ENCODE assay signal across 8 cellular contexts in the genomic region with DNA sequence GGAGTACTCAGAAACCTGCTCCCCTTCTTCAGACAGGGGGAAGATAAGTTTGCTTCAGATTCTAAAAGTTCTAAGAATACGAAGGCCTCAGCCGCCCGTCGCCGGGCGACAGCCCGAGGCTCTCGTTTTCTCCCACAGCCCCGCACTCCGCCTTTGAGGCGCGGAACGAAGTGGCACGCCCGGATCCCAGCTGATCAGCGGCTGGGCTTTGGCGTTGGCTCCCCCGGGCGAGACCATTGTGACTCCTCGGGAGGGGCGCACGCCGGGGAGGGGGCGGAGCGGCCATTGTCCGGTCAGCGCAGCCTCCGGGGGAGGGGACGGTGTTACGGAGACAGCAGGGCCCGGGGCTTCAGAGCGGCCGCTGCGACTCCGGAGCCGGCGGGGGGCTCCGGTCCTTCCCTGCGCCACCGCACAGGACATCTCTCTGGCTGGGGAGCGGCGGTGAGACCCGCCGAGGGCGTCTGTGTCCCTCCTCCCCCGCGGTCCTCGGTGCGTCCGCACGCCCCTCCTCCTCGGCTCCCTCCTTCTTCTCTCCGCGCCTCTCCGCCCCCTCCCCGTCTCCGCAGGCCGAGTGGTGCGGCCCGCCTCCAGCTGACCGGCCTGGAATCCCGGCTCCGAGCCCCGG. TPM values are rescaled to one million over a fixed set of nuclear protein-coding genes. Genes with fewer than 3 reads are reported as not detected.
DNase-seq lines count a peak whose midpoint lies in the region; ATAC-seq and TF ChIP-seq lines count a peak whose summit lies in the region.

A gene with protein sequence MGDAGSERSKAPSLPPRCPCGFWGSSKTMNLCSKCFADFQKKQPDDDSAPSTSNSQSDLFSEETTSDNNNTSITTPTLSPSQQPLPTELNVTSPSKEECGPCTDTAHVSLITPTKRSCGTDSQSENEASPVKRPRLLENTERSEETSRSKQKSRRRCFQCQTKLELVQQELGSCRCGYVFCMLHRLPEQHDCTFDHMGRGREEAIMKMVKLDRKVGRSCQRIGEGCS (plus strand): TSS at position 551 of the 625 bp plus-strand sequence. CDS start 219 bp downstream, outside the sequence.

- peak within 1 kb of the TSS; percentile 99 for H3K27ac Mint-ChIP-seq in CD4-positive, CD25-positive, alpha-beta regulatory T cell
- peak within 1 kb of the TSS; percentile 96 for H3K27ac Mint-ChIP-seq in activated CD4-positive, alpha-beta memory T cell treated with anti-CD3 and anti-CD28 coated beads, Interleukin-2, amount 10 ng/mL, durations not matched to agents 7 days and 5 days

- H3K9me3 ChIP-seq in CD4-positive, CD25-positive, alpha-beta regulatory T cell (ENCODE audit: control insufficient read depth in 2 of 2, low read length in 2 of 2): no peaks in the 10 kb centered on the region
- H3K9me3 ChIP-seq in right lobe of liver: no peaks in the 10 kb centered on the region

- no peak for TF ChIP-seq POLR2A in right lobe of liver (IDR thresholded peaks at IDR 0.05)

- POLR2A ChIA-PET in activated CD4-positive, alpha-beta memory T cell treated with anti-CD3 and anti-CD28 coated beads, Interleukin-2, amount 10 ng/mL, durations not matched to agents 7 days and 5 days (lab: Charles Lee): interaction anchor here (0.9 to 2.5 kb wide), 27 partner anchors 8 to 1688 kb away, joined by 3 to 25 read pairs (median 4); a partner anchor contains a TSS

- 1% methylated on average over 15 of the region's 64 CpGs for WGBS in right lobe of liver (ENCODE audit: insufficient coverage, low coverage, low lambda C conversion rate, missing lambda C conversion rate)

- no peaks in the 10 kb centered on the region for H3K36me3 Mint-ChIP-seq in CD4-positive, CD25-positive, alpha-beta regulatory T cell
- H3K36me3 Mint-ChIP-seq in activated CD4-positive, alpha-beta memory T cell treated with anti-CD3 and anti-CD28 coated beads, Interleukin-2, amount 10 ng/mL, durations not matched to agents 7 days and 5 days (ENCODE audit: low read depth): peaks cover 6% of the 10 kb centered on the region

- peaks cover 32 to 61% (median 43%) of the 10 kb centered on the region in 4 donors for H3K4me1 Mint-ChIP-seq in CD4-positive, CD25-positive, alpha-beta regulatory T cell
- H3K4me1 Mint-ChIP-seq in activated CD4-positive, alpha-beta memory T cell treated with anti-CD3 and anti-CD28 coated beads, Interleukin-2, amount 10 ng/mL, durations not matched to agents 7 days and 5 days: peaks cover 45% of the 10 kb centered on the region

- peak in 11 of 56 donors; percentile 4 to 30 (median 9) for TF ChIP-seq CTCF in dorsolateral prefrontal cortex (IDR thresholded peaks at IDR 0.05 in 54 of 56, conservative IDR thresholded peaks at IDR 0.05 in 2 of 56; ENCODE audit: low read depth in 1 of 56, partially characterized antibody in 56 of 56)
- no peak for TF ChIP-seq CTCF in right lobe of liver (IDR thresholded peaks at IDR 0.05)

- peak; percentile 85 to 88 for ATAC-seq in CD4-positive, CD25-positive, alpha-beta regulatory T cell (ENCODE audit: low read depth in 2 of 2)
- peak; percentile 85 for ATAC-seq in GM19455 (IDR thresholded peaks at IDR 0.05; ENCODE audit: unreplicated experiment)
- ATAC-seq in right lobe of liver: peak; percentile 87 to 94 (median 90)

- peak; percentile 86 to 97 (median 96) for DNase-seq in CD4-positive, CD25-positive, alpha-beta regulatory T cell
- DNase-seq in HK-2 (ENCODE audit: unreplicated experiment) (peak; percentile 96), NCI-H82 treated with DMSO at 0.1 percent for 48 hours (lab: John Stamatoyannopoulos, UW; ENCODE audit: unreplicated experiment) (peak; percentile 96), dorsolateral prefrontal cortex (peak; percentile 90 to 98 (median 94)), right lobe of liver (peak; percentile 97 to 98 (median 98))
- DNase-seq in activated CD4-positive, alpha-beta memory T cell treated with anti-CD3 and anti-CD28 coated beads, Interleukin-2, amount 10 ng/mL, durations not matched to agents 7 days and 5 days: peak; percentile 95
- DNase-seq in stimulated activated CD4-positive, alpha-beta T cell treated with anti-CD3 and anti-CD28 coated beads, Interleukin-4, amount 100 ng/mL, for 24 hours: peak; percentile 93

- peaks cover 14% of the 10 kb centered on the region for H3K27me3 Mint-ChIP-seq in CD4-positive, CD25-positive, alpha-beta regulatory T cell
- H3K27me3 Mint-ChIP-seq in activated CD4-positive, alpha-beta memory T cell treated with anti-CD3 and anti-CD28 coated beads, Interleukin-2, amount 10 ng/mL, durations not matched to agents 7 days and 5 days: peaks cover 4% of the 10 kb centered on the region

- H3K36me3 ChIP-seq in CD4-positive, CD25-positive, alpha-beta regulatory T cell (ENCODE audit: control insufficient read depth, insufficient read depth, low read length): no peaks in the 10 kb centered on the region
- no peaks in the 10 kb centered on the region for H3K36me3 ChIP-seq in right lobe of liver

- intact Hi-C loops in dorsolateral prefrontal cortex (cut with DNase I) (loop anchor here (2.0 to 5.0 kb wide), 2 partner anchors 28 to 37 kb away; no protein-coding TSS in a partner anchor), right lobe of liver (cut with DNase I) (no loop called here)

- CTCF ChIA-PET in activated CD4-positive, alpha-beta memory T cell treated with anti-CD3 and anti-CD28 coated beads, Interleukin-2, amount 10 ng/mL, durations not matched to agents 7 days and 5 days (lab: Charles Lee): interaction anchor here (0.6 to 2.4 kb wide), 6 partner anchors 8 to 675 kb away, joined by 3 to 12 read pairs (median 4); a partner anchor contains a TSS

- no peaks in the 10 kb centered on the region for H3K27me3 ChIP-seq in CD4-positive, CD25-positive, alpha-beta regulatory T cell (ENCODE audit: control insufficient read depth, insufficient read depth, low read length)
- H3K27me3 ChIP-seq in dorsolateral prefrontal cortex (no peaks in the 10 kb centered on the region), right lobe of liver (no peaks in the 10 kb centered on the region)

- H3K4me3 ChIP-seq in CD4-positive, CD25-positive, alpha-beta regulatory T cell (ENCODE audit: low read depth, low read length): peak within 1 kb of the TSS; percentile 96
- H3K4me3 ChIP-seq in dorsolateral prefrontal cortex (peak within 1 kb of the TSS; percentile 66 to 96 (median 86)), right lobe of liver (peak within 1 kb of the TSS; percentile 85 to 97 (median 88))

- peaks cover 0 to 4% (median 0%) of the 10 kb centered on the region in 7 donors for H3K9me3 Mint-ChIP-seq in CD4-positive, CD25-positive, alpha-beta regulatory T cell
- H3K9me3 Mint-ChIP-seq in activated CD4-positive, alpha-beta memory T cell treated with anti-CD3 and anti-CD28 coated beads, Interleukin-2, amount 10 ng/mL, durations not matched to agents 7 days and 5 days: no peaks in the 10 kb centered on the region

- H3K27ac ChIP-seq in CD4-positive, CD25-positive, alpha-beta regulatory T cell (ENCODE audit: insufficient read depth, low read length, poor library complexity, severe bottlenecking): peak within 1 kb of the TSS; percentile 91
- H3K27ac ChIP-seq in dorsolateral prefrontal cortex (peak within 1 kb of the TSS; percentile 92 to 100 (median 99)), right lobe of liver (peak within 1 kb of the TSS; percentile 95 to 98 (median 98))

- H3K4me3 Mint-ChIP-seq in CD4-positive, CD25-positive, alpha-beta regulatory T cell: peak within 1 kb of the TSS; percentile 97 to 100 (median 100)
- H3K4me3 Mint-ChIP-seq in activated CD4-positive, alpha-beta memory T cell treated with anti-CD3 and anti-CD28 coated beads, Interleukin-2, amount 10 ng/mL, durations not matched to agents 7 days and 5 days: peak within 1 kb of the TSS; percentile 97

- H3K4me1 ChIP-seq in CD4-positive, CD25-positive, alpha-beta regulatory T cell (ENCODE audit: control insufficient read depth, insufficient read depth, low read length, poor library complexity, severe bottlenecking): peaks cover 40% of the 10 kb centered on the region
- H3K4me1 ChIP-seq in right lobe of liver: peaks cover 0 to 56% (median 13%) of the 10 kb centered on the region in 4 donors

RNA-seq across cellular contexts. Expression of the gene that starts here (rescaled TPM):
- total RNA-seq in CD4-positive, CD25-positive, alpha-beta regulatory T cell: 60.0 TPM
- polyA plus RNA-seq in CD4-positive, CD25-positive, alpha-beta regulatory T cell: 1 to 10 TPM; 3.5 to 5.4 (median 4.9) TPM
- total RNA-seq in activated CD4-positive, alpha-beta memory T cell treated with anti-CD3 and anti-CD28 coated beads, Interleukin-2, amount 10 ng/mL, durations not matched to agents 7 days and 5 days: 10 to 100 TPM; 35.2 to 38.2 TPM
- total RNA-seq in dorsolateral prefrontal cortex: 100 to 1,000 TPM in 2 of 120 experiments, 10 to 100 TPM in 118; 48.5 to 106 (median 70.2) TPM
- 10 to 100 TPM; 43.1 to 66.5 (median 53.2) TPM for total RNA-seq in right lobe of liver

Comparison
In these comparisons a context has a peak if more than half of its experiments do, and no peak if none do; other contexts are left out.
1. Peak in every context shown above with its lines: DNase-seq, ATAC-seq, H3K4me3 ChIP-seq and H3K27ac ChIP-seq.
2. intact Hi-C loops: an anchor here in dorsolateral prefrontal cortex (2.0 to 5.0 kb wide); none called in right lobe of liver.